22 cellular contexts compared by ENCODE assay signal in genomic region chr20:37435607-37436006, GRCh38.
DNase-seq lines count a peak whose midpoint lies in the region; ATAC-seq, FAIRE-seq and TF ChIP-seq lines count a peak whose summit lies in the region.
"Had no signal": no experiment of that assay in that cellular context is flagged by ENCODE, and none has a peak within 500 bp of the region (broad histone marks: within the 10 kb centered on the region; RNA-seq: fewer than 3 reads in every experiment).

No MANE protein-coding gene starts in this region.

- H3K18ac ChIP-seq in trophoblast cell (ENCODE audit: low read length) = no peak overlapping the region

- H3K27me3 ChIP-seq in trophoblast cell (ENCODE audit: insufficient read depth, low read length) (no peaks in the 10 kb centered on the region), upper lobe of right lung (peaks cover 9% of the 10 kb centered on the region)

- ATAC-seq in upper lobe of right lung (no peak), left ventricle myocardium superior (no peak), HG03520 (IDR thresholded peaks at IDR 0.05; ENCODE audit: unreplicated experiment) (no peak)
- ATAC-seq: A549; CD8-positive, alpha-beta T cell had no signal

- H3K4me2 ChIP-seq in trophoblast cell (ENCODE audit: low read length) = no peak overlapping the region
- H3K4me2 ChIP-seq: A549; BLaER1 treated with 17β-estradiol and CSF1 and Interleukin-3, amounts not matched to agents 10 nM and 100 nM had no signal

- H3K79me1 ChIP-seq in trophoblast cell (ENCODE audit: low read length) = no peaks in the 10 kb centered on the region

- H3K4me3 ChIP-seq in kidney (ENCODE audit: low read length in 2 of 2) = no peak overlapping the region
- H3K4me3 ChIP-seq in trophoblast cell (ENCODE audit: low read depth, low read length) = peak overlapping the region; percentile 2
- H3K4me3 ChIP-seq in upper lobe of right lung = no peak overlapping the region
- H3K4me3 ChIP-seq: A549; BLaER1 treated with 17β-estradiol and CSF1 and Interleukin-3, amounts not matched to agents 10 nM and 100 nM had no signal

- H2BK120ac ChIP-seq in trophoblast cell (ENCODE audit: insufficient read depth, low read length, poor library complexity) = no peak overlapping the region

- H3K4ac ChIP-seq in trophoblast cell (ENCODE audit: low read depth, low read length) = no peak overlapping the region

- DNase-seq in NCI-H69 (lab: John Stamatoyannopoulos, UW) (peak; percentile 11), kidney (peak; percentile 29), trophoblast cell (no peak), upper lobe of right lung (peak; percentile 43), left ventricle myocardium superior (no peak), NCI-H526 treated with DMSO at 0.1 percent for 48 hours (lab: John Stamatoyannopoulos, UW) (no peak)
- DNase-seq: AML-193; Caco-2; Calu3; CD4-positive, alpha-beta T cell; CD8-positive, alpha-beta T cell; DMS79 treated with DMSO at 0.1 percent for 48 hours; GF-D8 had no signal

- H3K27ac ChIP-seq in kidney (ENCODE audit: low read depth in 2 of 2, low read length in 2 of 2) (no peak overlapping the region), trophoblast cell (ENCODE audit: low read depth, low read length) (no peak overlapping the region), upper lobe of right lung (no peak overlapping the region)
- H3K27ac ChIP-seq: 22Rv1; A549; BLaER1 treated with 17β-estradiol and CSF1 and Interleukin-3, amounts not matched to agents 10 nM and 100 nM; C4-2B had no signal

- TF ChIP-seq CTCF in kidney (IDR thresholded peaks at IDR 0.05; ENCODE audit: borderline replicate concordance, extremely low read depth, insufficient read depth) (no peak), upper lobe of right lung (IDR thresholded peaks at IDR 0.05) (no peak)

- no peak overlapping the region for H2BK12ac ChIP-seq in trophoblast cell (ENCODE audit: low read length)

- no peak overlapping the region for H2AFZ ChIP-seq in trophoblast cell (ENCODE audit: insufficient read depth, low read length, poor library complexity)

- no peaks in the 10 kb centered on the region for H3K79me2 ChIP-seq in trophoblast cell (ENCODE audit: control insufficient read depth, insufficient read depth, low read length, poor library complexity)

- H3K23ac ChIP-seq in trophoblast cell (ENCODE audit: low read length) = no peak overlapping the region

- no peak overlapping the region for H2BK5ac ChIP-seq in trophoblast cell (ENCODE audit: low read depth, low read length, poor library complexity)

- FAIRE-seq in kidney (lab: Jason Lieb, UNC) = no peak
- FAIRE-seq: A549, D721Med, G401.6, GM12891, GM19239 had no signal

- H3K9ac ChIP-seq in kidney (ENCODE audit: low read length in 2 of 2) (no peak overlapping the region), trophoblast cell (ENCODE audit: low read length) (no peak overlapping the region)
- H3K9ac ChIP-seq: BLaER1 treated with 17β-estradiol and CSF1 and Interleukin-3, amounts not matched to agents 10 nM and 100 nM had no signal

- no CpG with 5 or more reads among the region's 4 CpGs for WGBS in trophoblast cell (ENCODE audit: extremely low coverage, insufficient coverage, insufficient read length)

- H3K14ac ChIP-seq in trophoblast cell (ENCODE audit: low read length) = no peak overlapping the region

- H3K36me3 ChIP-seq in kidney (ENCODE audit: control insufficient read depth in 1 of 2, insufficient read depth in 2 of 2, low read length in 2 of 2) (no peaks in the 10 kb centered on the region), trophoblast cell (ENCODE audit: control insufficient read depth in 1 of 2, insufficient read depth in 2 of 2, low read length in 2 of 2) (no peaks in the 10 kb centered on the region), upper lobe of right lung (no peaks in the 10 kb centered on the region)
- H3K36me3 ChIP-seq: BLaER1 treated with 17β-estradiol and CSF1 and Interleukin-3, amounts not matched to agents 10 nM and 100 nM had no signal

- H4K12ac ChIP-seq in trophoblast cell (ENCODE audit: low read depth, low read length) = no peak overlapping the region

- H4K8ac ChIP-seq in trophoblast cell (ENCODE audit: low read depth, low read length) = no peak overlapping the region

- no peaks in the 10 kb centered on the region for H3K4me1 ChIP-seq in kidney (ENCODE audit: control insufficient read depth in 1 of 2, insufficient read depth in 1 of 2, low read depth in 1 of 2, low read length in 2 of 2)
- no peaks in the 10 kb centered on the region for H3K4me1 ChIP-seq in trophoblast cell (ENCODE audit: control insufficient read depth in 1 of 2, insufficient read depth in 2 of 2, low read length in 2 of 2)
- H3K4me1 ChIP-seq in upper lobe of right lung = no peaks in the 10 kb centered on the region
- H3K4me1 ChIP-seq: A549, Caco-2 had no signal

- intact Hi-C loops in kidney (cut with DNase I) (no loop called here), upper lobe of right lung (cut with DNase I) (no loop called here), left ventricle myocardium superior (cut with micrococcal nuclease) (no loop called here)

- no peak overlapping the region for H2AK5ac ChIP-seq in trophoblast cell (ENCODE audit: low read length)

- no peak overlapping the region for H4K91ac ChIP-seq in trophoblast cell (ENCODE audit: low read depth, low read length)

- H3K9me3 ChIP-seq in kidney (ENCODE audit: control insufficient read depth in 1 of 2, low read length in 2 of 2) (no peaks in the 10 kb centered on the region), trophoblast cell (ENCODE audit: insufficient read depth, low read depth, low read length) (peaks cover 7% of the 10 kb centered on the region), upper lobe of right lung (no peaks in the 10 kb centered on the region)
- H3K9me3 ChIP-seq: A549; BLaER1 treated with 17β-estradiol and CSF1 and Interleukin-3, amounts not matched to agents 10 nM and 100 nM; Caco-2 had no signal

Comparison
In these comparisons a context has a peak if more than half of its experiments do, and no peak if none do; other contexts are left out.
1. DNase-seq: peak in NCI-H69 (single experiment), kidney (single experiment) and upper lobe of right lung (single experiment); none in trophoblast cell (0 of 2), left ventricle myocardium superior (single experiment) and NCI-H526 treated with DMSO at 0.1 percent for 48 hours (single experiment).